11 cellular contexts compared by ENCODE assay signal in genomic region chr1:180778782-180779398, GRCh38.
DNase-seq lines count a peak whose midpoint lies in the region; ATAC-seq and TF ChIP-seq lines count a peak whose summit lies in the region.
"Had no signal": no experiment of that assay in that cellular context is flagged by ENCODE, and none has a peak within 500 bp of the region (broad histone marks: within the 10 kb centered on the region; RNA-seq: fewer than 3 reads in every experiment).

No MANE protein-coding gene starts in this region.

- H3K79me2 ChIP-seq in MM.1S (ENCODE audit: low read length) = no peaks in the 10 kb centered on the region

- no peak overlapping the region for H3K4me2 ChIP-seq in MM.1S (ENCODE audit: low read depth, low read length)

- TF ChIP-seq CTCF in MM.1S (IDR thresholded peaks at IDR 0.05; ENCODE audit: low read length) (peak; percentile 87), cardiac fibroblast (IDR thresholded peaks at IDR 0.05; ENCODE audit: low read depth, low read length) (peak; percentile 40), retinal pigment epithelial cell (conservative IDR thresholded peaks at IDR 0.05; ENCODE audit: low read depth, low read length) (peak; percentile 54), lower leg skin (IDR thresholded peaks at IDR 0.05) (no peak)

- ATAC-seq in GM19455 (IDR thresholded peaks at IDR 0.05; ENCODE audit: unreplicated experiment) = no peak
- ATAC-seq: stimulated activated naive B cell treated with anti-CD40 and anti-IgM and Interleukin-4, amounts not matched to agents 10 μg/mL and 1 μg/mL and 100 μg/mL, for 72 hours had no signal

- H3K27ac Mint-ChIP-seq in activated CD4-positive, alpha-beta T cell treated with anti-CD3 and anti-CD28 coated beads, Interleukin-2, amount 10 ng/mL, durations not matched to agents 7 days and 5 days = no peak overlapping the region
- H3K27ac Mint-ChIP-seq: stimulated activated naive B cell treated with anti-CD40 and anti-IgM and Interleukin-4, amounts not matched to agents 10 μg/mL and 1 μg/mL and 100 μg/mL, for 72 hours had no signal

- no peaks in the 10 kb centered on the region for H3K36me3 Mint-ChIP-seq in activated CD4-positive, alpha-beta T cell treated with anti-CD3 and anti-CD28 coated beads, Interleukin-2, amount 10 ng/mL, durations not matched to agents 7 days and 5 days (ENCODE audit: low read depth)
- H3K36me3 Mint-ChIP-seq: naive B cell; stimulated activated naive B cell treated with anti-CD40 and anti-IgM and Interleukin-4, amounts not matched to agents 10 μg/mL and 1 μg/mL and 100 μg/mL, for 72 hours had no signal

- no peaks in the 10 kb centered on the region for H3F3A ChIP-seq in MM.1S (ENCODE audit: insufficient read depth, low read length)

- H3K9me3 Mint-ChIP-seq in activated CD4-positive, alpha-beta T cell treated with anti-CD3 and anti-CD28 coated beads, Interleukin-2, amount 10 ng/mL, durations not matched to agents 7 days and 5 days = no peaks in the 10 kb centered on the region
- H3K9me3 Mint-ChIP-seq: naive B cell had no signal

- H2AFZ ChIP-seq in MM.1S (ENCODE audit: low read length) = no peak overlapping the region

- CTCF ChIA-PET in activated CD4-positive, alpha-beta T cell treated with anti-CD3 and anti-CD28 coated beads, Interleukin-2, amount 10 ng/mL, durations not matched to agents 7 days and 5 days (lab: Charles Lee) = no interaction called here

- H3K36me3 ChIP-seq in MM.1S (replicated peaks; ENCODE audit: insufficient read depth, low read length) = no peaks in the 10 kb centered on the region

- peak; percentile 25 for DNase-seq in activated CD4-positive, alpha-beta T cell treated with anti-CD3 and anti-CD28 coated beads, Interleukin-2, amount 10 ng/mL, durations not matched to agents 7 days and 5 days
- no peak for DNase-seq in activated CD4-positive, alpha-beta T cell treated with anti-CD3 and anti-CD28 coated beads, Interleukin-2, amount 50 U/mL, for 4 hours
- DNase-seq in MM.1S (peak; percentile 45), cardiac fibroblast (ENCODE audit: low read depth in 2 of 2) (peak; percentile 1 to 15), retinal pigment epithelial cell (ENCODE audit: low read depth) (no peak), lower leg skin (ENCODE audit: low spot score in 2 of 2) (no peak), ecto neural progenitor cell (ENCODE audit: low spot score) (no peak)
- DNase-seq: central memory CD4-positive, alpha-beta T cell; naive B cell; stimulated activated naive B cell treated with anti-CD40 and anti-IgM and Interleukin-4, amounts not matched to agents 10 μg/mL and 1 μg/mL and 100 μg/mL, for 72 hours had no signal

- no peaks in the 10 kb centered on the region for H4K20me1 ChIP-seq in MM.1S (ENCODE audit: insufficient read depth, low read length)

- POLR2A ChIA-PET in activated CD4-positive, alpha-beta T cell treated with anti-CD3 and anti-CD28 coated beads, Interleukin-2, amount 10 ng/mL, durations not matched to agents 7 days and 5 days (lab: Charles Lee) = no interaction called here

- no peaks in the 10 kb centered on the region for H3K4me1 ChIP-seq in MM.1S (ENCODE audit: low read length)

- no peak overlapping the region for H3K9ac ChIP-seq in MM.1S (ENCODE audit: low read length)

- no peak for TF ChIP-seq POLR2A in lower leg skin (IDR thresholded peaks at IDR 0.05)

- 97 to 100% methylated on average over 1 of the region's 1 CpG for WGBS in lower leg skin, 2 donors

- no peak overlapping the region for H3K4me3 Mint-ChIP-seq in activated CD4-positive, alpha-beta T cell treated with anti-CD3 and anti-CD28 coated beads, Interleukin-2, amount 10 ng/mL, durations not matched to agents 7 days and 5 days
- H3K4me3 Mint-ChIP-seq: naive B cell; stimulated activated naive B cell treated with anti-CD40 and anti-IgM and Interleukin-4, amounts not matched to agents 10 μg/mL and 1 μg/mL and 100 μg/mL, for 72 hours had no signal

- H3K9me3 ChIP-seq in MM.1S (replicated peaks; ENCODE audit: insufficient read depth, low read length) = no peaks in the 10 kb centered on the region

- H3K27ac ChIP-seq in MM.1S (ENCODE audit: low read length) = no peak overlapping the region

- H3K4me1 Mint-ChIP-seq in activated CD4-positive, alpha-beta T cell treated with anti-CD3 and anti-CD28 coated beads, Interleukin-2, amount 10 ng/mL, durations not matched to agents 7 days and 5 days = peaks cover 4% of the 10 kb centered on the region

- H3K4me3 ChIP-seq in MM.1S (ENCODE audit: low read length) = no peak overlapping the region
- no peak overlapping the region for H3K4me3 ChIP-seq in cardiac fibroblast (replicated peaks in 1 of 2; ENCODE audit: low read depth in 2 of 2, low read length in 2 of 2)
- H3K4me3 ChIP-seq in retinal pigment epithelial cell (ENCODE audit: low read length) = no peak overlapping the region
- H3K4me3 ChIP-seq in lower leg skin (ENCODE audit: low read depth, poor library complexity, severe bottlenecking) = no peak overlapping the region

- H3K27me3 Mint-ChIP-seq in activated CD4-positive, alpha-beta T cell treated with anti-CD3 and anti-CD28 coated beads, Interleukin-2, amount 10 ng/mL, durations not matched to agents 7 days and 5 days = no peaks in the 10 kb centered on the region
- H3K27me3 Mint-ChIP-seq: naive B cell; stimulated activated naive B cell treated with anti-CD40 and anti-IgM and Interleukin-4, amounts not matched to agents 10 μg/mL and 1 μg/mL and 100 μg/mL, for 72 hours had no signal

- intact Hi-C loops in lower leg skin (cut with DNase I; ENCODE audit: low total_unique reads) = no loop called here

- no peaks in the 10 kb centered on the region for H3K27me3 ChIP-seq in MM.1S (replicated peaks; ENCODE audit: insufficient read depth, low read length)

- no peaks in the 10 kb centered on the region for H3K9me2 ChIP-seq in MM.1S (replicated peaks; ENCODE audit: insufficient read depth, low read length)

Comparison
In these comparisons a context has a peak if more than half of its experiments do, and no peak if none do; other contexts are left out.
1. DNase-seq: peak in activated CD4-positive, alpha-beta T cell treated with anti-CD3 and anti-CD28 coated beads, Interleukin-2, amount 10 ng/mL, durations not matched to agents 7 days and 5 days (single experiment), MM.1S (single experiment) and cardiac fibroblast (2 of 2); none in activated CD4-positive, alpha-beta T cell treated with anti-CD3 and anti-CD28 coated beads, Interleukin-2, amount 50 U/mL, for 4 hours (0 of 2), retinal pigment epithelial cell (single experiment), lower leg skin (0 of 2) and ecto neural progenitor cell (single experiment).
2. CTCF ChIP-seq: peak in MM.1S (single experiment), cardiac fibroblast (single experiment) and retinal pigment epithelial cell (single experiment); none in lower leg skin (0 of 3).